ENCODE assay signal across 1 cellular context in the genomic region with DNA sequence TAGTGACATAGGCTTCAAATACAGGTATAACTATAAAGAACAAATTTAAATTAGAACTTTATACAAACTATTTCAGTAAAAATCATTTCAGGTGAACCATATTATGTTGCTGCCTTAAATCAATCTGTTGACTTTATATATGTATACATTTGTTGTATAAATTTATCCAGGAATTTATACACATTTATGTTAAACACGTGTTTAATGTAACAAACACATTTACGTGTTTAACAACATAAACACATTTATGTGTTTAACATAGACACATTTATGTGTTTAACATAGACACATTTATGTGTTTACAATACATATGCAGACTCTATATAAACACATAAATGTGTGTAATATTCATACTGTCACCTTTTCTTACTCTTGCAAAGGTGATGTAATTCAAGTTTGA.
TF ChIP-seq lines count a peak whose summit lies in the region.

No MANE protein-coding gene starts in this region.

TF ChIP-seq in K562, 482 proteins besides CTCF, POLR2A, EP300 and RAD21 (continued from another document and continues in another):
- TF ChIP-seq, protein P1, sequence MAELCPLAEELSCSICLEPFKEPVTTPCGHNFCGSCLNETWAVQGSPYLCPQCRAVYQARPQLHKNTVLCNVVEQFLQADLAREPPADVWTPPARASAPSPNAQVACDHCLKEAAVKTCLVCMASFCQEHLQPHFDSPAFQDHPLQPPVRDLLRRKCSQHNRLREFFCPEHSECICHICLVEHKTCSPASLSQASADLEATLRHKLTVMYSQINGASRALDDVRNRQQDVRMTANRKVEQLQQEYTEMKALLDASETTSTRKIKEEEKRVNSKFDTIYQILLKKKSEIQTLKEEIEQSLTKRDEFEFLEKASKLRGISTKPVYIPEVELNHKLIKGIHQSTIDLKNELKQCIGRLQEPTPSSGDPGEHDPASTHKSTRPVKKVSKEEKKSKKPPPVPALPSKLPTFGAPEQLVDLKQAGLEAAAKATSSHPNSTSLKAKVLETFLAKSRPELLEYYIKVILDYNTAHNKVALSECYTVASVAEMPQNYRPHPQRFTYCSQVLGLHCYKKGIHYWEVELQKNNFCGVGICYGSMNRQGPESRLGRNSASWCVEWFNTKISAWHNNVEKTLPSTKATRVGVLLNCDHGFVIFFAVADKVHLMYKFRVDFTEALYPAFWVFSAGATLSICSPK (IDR thresholded peaks at IDR 0.05; ENCODE audit: borderline replicate concordance): no peak
- TF ChIP-seq CTBP1 (IDR thresholded peaks at IDR 0.05; ENCODE audit: borderline replicate concordance) (no peak), HNRNPH1 (optimal IDR thresholded peaks at IDR 0.05; ENCODE audit: low read depth, low read length) (no peak), XRCC5 (IDR thresholded peaks at IDR 0.05; ENCODE audit: low read depth, low read length) (no peak), SRSF7 (optimal IDR thresholded peaks at IDR 0.05; ENCODE audit: low read depth, low read length) (no peak), KDM2B (CRISPR knock-in tag; IDR thresholded peaks at IDR 0.05) (no peak), MTF1 (CRISPR knock-in tag; IDR thresholded peaks at IDR 0.05; ENCODE audit: borderline replicate concordance) (peak; percentile 98), GTF2A2 (tag; IDR thresholded peaks at IDR 0.05) (no peak), RFX1 (IDR thresholded peaks at IDR 0.05) (no peak), ZFPM2 (CRISPR knock-in tag; IDR thresholded peaks at IDR 0.05) (peak; percentile 84; the same call in 1 of the 2 replicates), HNRNPUL1 (IDR thresholded peaks at IDR 0.05; ENCODE audit: low read length) (no peak), POLR3A (IDR thresholded peaks at IDR 0.05; ENCODE audit: borderline replicate concordance, extremely low read depth, insufficient read depth, insufficient read length) (no peak), ARHGAP35 (IDR thresholded peaks at IDR 0.05; ENCODE audit: partially characterized antibody) (no peak), EWSR1 (IDR thresholded peaks at IDR 0.05; ENCODE audit: borderline replicate concordance, low read depth, partially characterized antibody) (no peak), SETDB1 (IDR thresholded peaks at IDR 0.05; ENCODE audit: low read length) (no peak), ZFP1 (CRISPR knock-in tag; IDR thresholded peaks at IDR 0.05) (peak; percentile 69), PTRF (tag; IDR thresholded peaks at IDR 0.05) (peak; percentile 80), ZBTB17 (CRISPR knock-in tag; IDR thresholded peaks at IDR 0.05) (no peak), JUNB (CRISPR knock-in tag; conservative IDR thresholded peaks at IDR 0.05) (peak; percentile 54; the same call in 1 of the 2 replicates), RUNX1 (IDR thresholded peaks at IDR 0.05; ENCODE audit: low read depth) (no peak), GTF2F1 (IDR thresholded peaks at IDR 0.05; ENCODE audit: low read depth, low read length) (no peak), BRCA1 (IDR thresholded peaks at IDR 0.05) (no peak), BRCA1 (CRISPR knock-in tag; IDR thresholded peaks at IDR 0.05) (no peak), MEF2D (tag; conservative IDR thresholded peaks at IDR 0.05; ENCODE audit: low read depth) (no peak), ZNF766 (CRISPR knock-in tag; conservative IDR thresholded peaks at IDR 0.05) (no peak), DMBX1 (CRISPR knock-in tag; IDR thresholded peaks at IDR 0.05; ENCODE audit: borderline replicate concordance) (no peak), ZNF311 (CRISPR knock-in tag; IDR thresholded peaks at IDR 0.05) (no peak)
- TF ChIP-seq, protein P2, sequence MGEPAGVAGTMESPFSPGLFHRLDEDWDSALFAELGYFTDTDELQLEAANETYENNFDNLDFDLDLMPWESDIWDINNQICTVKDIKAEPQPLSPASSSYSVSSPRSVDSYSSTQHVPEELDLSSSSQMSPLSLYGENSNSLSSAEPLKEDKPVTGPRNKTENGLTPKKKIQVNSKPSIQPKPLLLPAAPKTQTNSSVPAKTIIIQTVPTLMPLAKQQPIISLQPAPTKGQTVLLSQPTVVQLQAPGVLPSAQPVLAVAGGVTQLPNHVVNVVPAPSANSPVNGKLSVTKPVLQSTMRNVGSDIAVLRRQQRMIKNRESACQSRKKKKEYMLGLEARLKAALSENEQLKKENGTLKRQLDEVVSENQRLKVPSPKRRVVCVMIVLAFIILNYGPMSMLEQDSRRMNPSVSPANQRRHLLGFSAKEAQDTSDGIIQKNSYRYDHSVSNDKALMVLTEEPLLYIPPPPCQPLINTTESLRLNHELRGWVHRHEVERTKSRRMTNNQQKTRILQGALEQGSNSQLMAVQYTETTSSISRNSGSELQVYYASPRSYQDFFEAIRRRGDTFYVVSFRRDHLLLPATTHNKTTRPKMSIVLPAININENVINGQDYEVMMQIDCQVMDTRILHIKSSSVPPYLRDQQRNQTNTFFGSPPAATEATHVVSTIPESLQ (CRISPR knock-in tag; IDR thresholded peaks at IDR 0.05): no peak
- TF ChIP-seq, protein P3, sequence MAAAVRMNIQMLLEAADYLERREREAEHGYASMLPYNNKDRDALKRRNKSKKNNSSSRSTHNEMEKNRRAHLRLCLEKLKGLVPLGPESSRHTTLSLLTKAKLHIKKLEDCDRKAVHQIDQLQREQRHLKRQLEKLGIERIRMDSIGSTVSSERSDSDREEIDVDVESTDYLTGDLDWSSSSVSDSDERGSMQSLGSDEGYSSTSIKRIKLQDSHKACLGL (CRISPR knock-in tag; IDR thresholded peaks at IDR 0.05; ENCODE audit: borderline replicate concordance, poor library complexity, severe bottlenecking): peak; percentile 57
- TF ChIP-seq, protein P4, sequence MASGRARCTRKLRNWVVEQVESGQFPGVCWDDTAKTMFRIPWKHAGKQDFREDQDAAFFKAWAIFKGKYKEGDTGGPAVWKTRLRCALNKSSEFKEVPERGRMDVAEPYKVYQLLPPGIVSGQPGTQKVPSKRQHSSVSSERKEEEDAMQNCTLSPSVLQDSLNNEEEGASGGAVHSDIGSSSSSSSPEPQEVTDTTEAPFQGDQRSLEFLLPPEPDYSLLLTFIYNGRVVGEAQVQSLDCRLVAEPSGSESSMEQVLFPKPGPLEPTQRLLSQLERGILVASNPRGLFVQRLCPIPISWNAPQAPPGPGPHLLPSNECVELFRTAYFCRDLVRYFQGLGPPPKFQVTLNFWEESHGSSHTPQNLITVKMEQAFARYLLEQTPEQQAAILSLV (tag; IDR thresholded peaks at IDR 0.05): no peak
- TF ChIP-seq, protein P5, sequence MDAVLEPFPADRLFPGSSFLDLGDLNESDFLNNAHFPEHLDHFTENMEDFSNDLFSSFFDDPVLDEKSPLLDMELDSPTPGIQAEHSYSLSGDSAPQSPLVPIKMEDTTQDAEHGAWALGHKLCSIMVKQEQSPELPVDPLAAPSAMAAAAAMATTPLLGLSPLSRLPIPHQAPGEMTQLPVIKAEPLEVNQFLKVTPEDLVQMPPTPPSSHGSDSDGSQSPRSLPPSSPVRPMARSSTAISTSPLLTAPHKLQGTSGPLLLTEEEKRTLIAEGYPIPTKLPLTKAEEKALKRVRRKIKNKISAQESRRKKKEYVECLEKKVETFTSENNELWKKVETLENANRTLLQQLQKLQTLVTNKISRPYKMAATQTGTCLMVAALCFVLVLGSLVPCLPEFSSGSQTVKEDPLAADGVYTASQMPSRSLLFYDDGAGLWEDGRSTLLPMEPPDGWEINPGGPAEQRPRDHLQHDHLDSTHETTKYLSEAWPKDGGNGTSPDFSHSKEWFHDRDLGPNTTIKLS (IDR thresholded peaks at IDR 0.05; ENCODE audit: borderline replicate concordance, low read depth): no peak
- TF ChIP-seq, protein P6, sequence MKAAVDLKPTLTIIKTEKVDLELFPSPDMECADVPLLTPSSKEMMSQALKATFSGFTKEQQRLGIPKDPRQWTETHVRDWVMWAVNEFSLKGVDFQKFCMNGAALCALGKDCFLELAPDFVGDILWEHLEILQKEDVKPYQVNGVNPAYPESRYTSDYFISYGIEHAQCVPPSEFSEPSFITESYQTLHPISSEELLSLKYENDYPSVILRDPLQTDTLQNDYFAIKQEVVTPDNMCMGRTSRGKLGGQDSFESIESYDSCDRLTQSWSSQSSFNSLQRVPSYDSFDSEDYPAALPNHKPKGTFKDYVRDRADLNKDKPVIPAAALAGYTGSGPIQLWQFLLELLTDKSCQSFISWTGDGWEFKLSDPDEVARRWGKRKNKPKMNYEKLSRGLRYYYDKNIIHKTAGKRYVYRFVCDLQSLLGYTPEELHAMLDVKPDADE (conservative IDR thresholded peaks at IDR 0.05; ENCODE audit: control insufficient read depth, low read depth, low read length): no peak
- TF ChIP-seq, protein P7, sequence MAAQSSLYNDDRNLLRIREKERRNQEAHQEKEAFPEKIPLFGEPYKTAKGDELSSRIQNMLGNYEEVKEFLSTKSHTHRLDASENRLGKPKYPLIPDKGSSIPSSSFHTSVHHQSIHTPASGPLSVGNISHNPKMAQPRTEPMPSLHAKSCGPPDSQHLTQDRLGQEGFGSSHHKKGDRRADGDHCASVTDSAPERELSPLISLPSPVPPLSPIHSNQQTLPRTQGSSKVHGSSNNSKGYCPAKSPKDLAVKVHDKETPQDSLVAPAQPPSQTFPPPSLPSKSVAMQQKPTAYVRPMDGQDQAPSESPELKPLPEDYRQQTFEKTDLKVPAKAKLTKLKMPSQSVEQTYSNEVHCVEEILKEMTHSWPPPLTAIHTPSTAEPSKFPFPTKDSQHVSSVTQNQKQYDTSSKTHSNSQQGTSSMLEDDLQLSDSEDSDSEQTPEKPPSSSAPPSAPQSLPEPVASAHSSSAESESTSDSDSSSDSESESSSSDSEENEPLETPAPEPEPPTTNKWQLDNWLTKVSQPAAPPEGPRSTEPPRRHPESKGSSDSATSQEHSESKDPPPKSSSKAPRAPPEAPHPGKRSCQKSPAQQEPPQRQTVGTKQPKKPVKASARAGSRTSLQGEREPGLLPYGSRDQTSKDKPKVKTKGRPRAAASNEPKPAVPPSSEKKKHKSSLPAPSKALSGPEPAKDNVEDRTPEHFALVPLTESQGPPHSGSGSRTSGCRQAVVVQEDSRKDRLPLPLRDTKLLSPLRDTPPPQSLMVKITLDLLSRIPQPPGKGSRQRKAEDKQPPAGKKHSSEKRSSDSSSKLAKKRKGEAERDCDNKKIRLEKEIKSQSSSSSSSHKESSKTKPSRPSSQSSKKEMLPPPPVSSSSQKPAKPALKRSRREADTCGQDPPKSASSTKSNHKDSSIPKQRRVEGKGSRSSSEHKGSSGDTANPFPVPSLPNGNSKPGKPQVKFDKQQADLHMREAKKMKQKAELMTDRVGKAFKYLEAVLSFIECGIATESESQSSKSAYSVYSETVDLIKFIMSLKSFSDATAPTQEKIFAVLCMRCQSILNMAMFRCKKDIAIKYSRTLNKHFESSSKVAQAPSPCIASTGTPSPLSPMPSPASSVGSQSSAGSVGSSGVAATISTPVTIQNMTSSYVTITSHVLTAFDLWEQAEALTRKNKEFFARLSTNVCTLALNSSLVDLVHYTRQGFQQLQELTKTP (IDR thresholded peaks at IDR 0.05; ENCODE audit: low read depth in 1 of 2, partially characterized antibody in 2 of 2): no peak
- TF ChIP-seq, protein P8, sequence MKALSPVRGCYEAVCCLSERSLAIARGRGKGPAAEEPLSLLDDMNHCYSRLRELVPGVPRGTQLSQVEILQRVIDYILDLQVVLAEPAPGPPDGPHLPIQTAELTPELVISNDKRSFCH (CRISPR knock-in tag; IDR thresholded peaks at IDR 0.05): peak; percentile 80; the same call in 1 of the 2 replicates
- TF ChIP-seq, protein P8 (tag; IDR thresholded peaks at IDR 0.05): no peak
- TF ChIP-seq, protein P9, sequence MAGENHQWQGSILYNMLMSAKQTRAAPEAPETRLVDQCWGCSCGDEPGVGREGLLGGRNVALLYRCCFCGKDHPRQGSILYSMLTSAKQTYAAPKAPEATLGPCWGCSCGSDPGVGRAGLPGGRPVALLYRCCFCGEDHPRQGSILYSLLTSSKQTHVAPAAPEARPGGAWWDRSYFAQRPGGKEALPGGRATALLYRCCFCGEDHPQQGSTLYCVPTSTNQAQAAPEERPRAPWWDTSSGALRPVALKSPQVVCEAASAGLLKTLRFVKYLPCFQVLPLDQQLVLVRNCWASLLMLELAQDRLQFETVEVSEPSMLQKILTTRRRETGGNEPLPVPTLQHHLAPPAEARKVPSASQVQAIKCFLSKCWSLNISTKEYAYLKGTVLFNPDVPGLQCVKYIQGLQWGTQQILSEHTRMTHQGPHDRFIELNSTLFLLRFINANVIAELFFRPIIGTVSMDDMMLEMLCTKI (IDR thresholded peaks at IDR 0.05; ENCODE audit: partially characterized antibody): no peak
- TF ChIP-seq, protein P10, sequence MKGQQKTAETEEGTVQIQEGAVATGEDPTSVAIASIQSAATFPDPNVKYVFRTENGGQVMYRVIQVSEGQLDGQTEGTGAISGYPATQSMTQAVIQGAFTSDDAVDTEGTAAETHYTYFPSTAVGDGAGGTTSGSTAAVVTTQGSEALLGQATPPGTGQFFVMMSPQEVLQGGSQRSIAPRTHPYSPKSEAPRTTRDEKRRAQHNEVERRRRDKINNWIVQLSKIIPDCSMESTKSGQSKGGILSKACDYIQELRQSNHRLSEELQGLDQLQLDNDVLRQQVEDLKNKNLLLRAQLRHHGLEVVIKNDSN (CRISPR knock-in tag; IDR thresholded peaks at IDR 0.05): no peak
- TF ChIP-seq, protein P11, sequence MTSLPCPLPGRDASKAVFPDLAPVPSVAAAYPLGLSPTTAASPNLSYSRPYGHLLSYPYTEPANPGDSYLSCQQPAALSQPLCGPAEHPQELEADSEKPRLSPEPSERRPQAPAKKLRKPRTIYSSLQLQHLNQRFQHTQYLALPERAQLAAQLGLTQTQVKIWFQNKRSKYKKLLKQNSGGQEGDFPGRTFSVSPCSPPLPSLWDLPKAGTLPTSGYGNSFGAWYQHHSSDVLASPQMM (CRISPR knock-in tag; IDR thresholded peaks at IDR 0.05): no peak
- TF ChIP-seq, protein P12, sequence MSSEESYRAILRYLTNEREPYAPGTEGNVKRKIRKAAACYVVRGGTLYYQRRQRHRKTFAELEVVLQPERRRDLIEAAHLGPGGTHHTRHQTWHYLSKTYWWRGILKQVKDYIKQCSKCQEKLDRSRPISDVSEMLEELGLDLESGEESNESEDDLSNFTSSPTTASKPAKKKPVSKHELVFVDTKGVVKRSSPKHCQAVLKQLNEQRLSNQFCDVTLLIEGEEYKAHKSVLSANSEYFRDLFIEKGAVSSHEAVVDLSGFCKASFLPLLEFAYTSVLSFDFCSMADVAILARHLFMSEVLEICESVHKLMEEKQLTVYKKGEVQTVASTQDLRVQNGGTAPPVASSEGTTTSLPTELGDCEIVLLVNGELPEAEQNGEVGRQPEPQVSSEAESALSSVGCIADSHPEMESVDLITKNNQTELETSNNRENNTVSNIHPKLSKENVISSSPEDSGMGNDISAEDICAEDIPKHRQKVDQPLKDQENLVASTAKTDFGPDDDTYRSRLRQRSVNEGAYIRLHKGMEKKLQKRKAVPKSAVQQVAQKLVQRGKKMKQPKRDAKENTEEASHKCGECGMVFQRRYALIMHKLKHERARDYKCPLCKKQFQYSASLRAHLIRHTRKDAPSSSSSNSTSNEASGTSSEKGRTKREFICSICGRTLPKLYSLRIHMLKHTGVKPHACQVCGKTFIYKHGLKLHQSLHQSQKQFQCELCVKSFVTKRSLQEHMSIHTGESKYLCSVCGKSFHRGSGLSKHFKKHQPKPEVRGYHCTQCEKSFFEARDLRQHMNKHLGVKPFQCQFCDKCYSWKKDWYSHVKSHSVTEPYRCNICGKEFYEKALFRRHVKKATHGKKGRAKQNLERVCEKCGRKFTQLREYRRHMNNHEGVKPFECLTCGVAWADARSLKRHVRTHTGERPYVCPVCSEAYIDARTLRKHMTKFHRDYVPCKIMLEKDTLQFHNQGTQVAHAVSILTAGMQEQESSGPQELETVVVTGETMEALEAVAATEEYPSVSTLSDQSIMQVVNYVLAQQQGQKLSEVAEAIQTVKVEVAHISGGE (CRISPR knock-in tag; IDR thresholded peaks at IDR 0.05): peak in 1 of 3 experiments; percentile 74; a peak in 2 of 6 replicates
